In the genomic region with DNA sequence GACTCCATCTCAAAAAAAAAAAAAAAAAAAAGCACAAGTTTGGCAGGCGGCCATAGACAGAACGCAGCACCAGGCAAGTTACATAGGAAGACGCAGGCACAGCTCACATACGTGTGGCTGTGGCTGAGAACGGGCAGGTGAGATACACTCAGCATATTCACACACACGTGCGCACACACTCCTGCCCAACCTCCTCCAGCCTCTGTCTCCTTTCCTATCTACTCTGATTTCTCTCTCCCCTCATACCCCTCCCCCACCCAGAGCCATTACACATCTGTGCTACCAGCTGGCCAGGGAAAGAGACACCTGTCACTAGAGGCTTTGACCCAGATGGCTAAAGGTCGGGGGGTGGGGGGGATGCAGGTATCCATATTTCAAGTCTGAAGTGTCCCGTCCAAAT, we compare ENCODE assay signal across 16 cellular contexts.
"Had no signal": no experiment of that assay in that cellular context is flagged by ENCODE, and none has a peak within 500 bp of the region (broad histone marks: within the 10 kb centered on the region; RNA-seq: fewer than 3 reads in every experiment).

No MANE protein-coding gene starts in this region.

- H3K27me3 ChIP-seq: colonic mucosa, foreskin keratinocyte, tibial nerve, uterus had no signal

- H3K27ac ChIP-seq: colonic mucosa, foreskin keratinocyte, lower lobe of right lung, uterus had no signal

- DNase-seq: activated CD4-positive, alpha-beta T cell treated with anti-CD3 and anti-CD28 coated beads, Interleukin-2, amount 10 ng/mL, durations not matched to agents 7 days and 5 days; activated CD8-positive, alpha-beta memory T cell treated with anti-CD3 and anti-CD28 coated beads, Interleukin-2, amount 50 U/mL, for 4 hours; activated naive CD4-positive, alpha-beta T cell treated with anti-CD3 and anti-CD28 coated beads for 36 hours; activated T-cell treated with anti-CD3 and anti-CD28 coated beads, Interleukin-2, amount 50 U/mL, for 4 hours; anterior cingulate cortex; colonic mucosa; hypothalamus; lower lobe of right lung; stimulated activated CD4-positive, alpha-beta T cell treated with anti-CD3 and anti-CD28 coated beads, Interleukin-2, amount 100 ng/mL, for 24 hours; uterus had no signal

- H3K36me3 ChIP-seq: colonic mucosa, lower lobe of right lung, tibial nerve, uterus had no signal

- H3K4me3 Mint-ChIP-seq: activated CD4-positive, alpha-beta T cell treated with anti-CD3 and anti-CD28 coated beads, Interleukin-2, amount 10 ng/mL, durations not matched to agents 7 days and 5 days; activated naive CD4-positive, alpha-beta T cell treated with anti-CD3 and anti-CD28 coated beads for 36 hours; activated T-cell treated with anti-CD3 and anti-CD28 coated beads, Interleukin-2, amount 50 U/mL, for 4 hours; central memory CD8-positive, alpha-beta T cell; natural killer cell treated with Interleukin-12 subunit alpha and Interleukin-12 subunit beta and Interleukin-15 and Interleukin-18, amount 100 ng/mL, for 72 hours; stimulated activated naive CD8-positive, alpha-beta T cell treated with anti-CD3 and anti-CD28 coated beads, Interleukin-15, Interleukin-2, amounts not matched to agents 100 ng/mL and 50 ng/mL, for 24 hours had no signal

- H3K27ac Mint-ChIP-seq: activated CD4-positive, alpha-beta T cell treated with anti-CD3 and anti-CD28 coated beads, Interleukin-2, amount 10 ng/mL, durations not matched to agents 7 days and 5 days; activated naive CD4-positive, alpha-beta T cell treated with anti-CD3 and anti-CD28 coated beads for 36 hours; natural killer cell treated with Interleukin-12 subunit alpha and Interleukin-12 subunit beta and Interleukin-15 and Interleukin-18, amount 100 ng/mL, for 72 hours; stimulated activated naive CD8-positive, alpha-beta T cell treated with anti-CD3 and anti-CD28 coated beads, Interleukin-15, Interleukin-2, amounts not matched to agents 100 ng/mL and 50 ng/mL, for 24 hours had no signal

- H3K9me3 Mint-ChIP-seq: activated CD4-positive, alpha-beta T cell treated with anti-CD3 and anti-CD28 coated beads, Interleukin-2, amount 10 ng/mL, durations not matched to agents 7 days and 5 days; activated naive CD4-positive, alpha-beta T cell treated with anti-CD3 and anti-CD28 coated beads for 36 hours; activated T-cell treated with anti-CD3 and anti-CD28 coated beads, Interleukin-2, amount 50 U/mL, for 4 hours; central memory CD8-positive, alpha-beta T cell; natural killer cell treated with Interleukin-12 subunit alpha and Interleukin-12 subunit beta and Interleukin-15 and Interleukin-18, amount 100 ng/mL, for 72 hours; stimulated activated naive CD8-positive, alpha-beta T cell treated with anti-CD3 and anti-CD28 coated beads, Interleukin-15, Interleukin-2, amounts not matched to agents 100 ng/mL and 50 ng/mL, for 24 hours had no signal

- H3K4me1 ChIP-seq: colonic mucosa, uterus had no signal

- ATAC-seq: activated CD4-positive, CD25-positive, alpha-beta regulatory T cell treated with anti-CD3 and anti-CD28 coated beads, Interleukin-2, amount 50 U/mL, for 24 hours; activated T-cell treated with anti-CD3 and anti-CD28 coated beads, Interleukin-2, amount 50 U/mL, for 4 hours; lower lobe of right lung; natural killer cell treated with Interleukin-12 subunit alpha and Interleukin-12 subunit beta and Interleukin-15 and Interleukin-18, amount 100 ng/mL, for 72 hours had no signal

- H3K4me3 ChIP-seq: colonic mucosa, lower lobe of right lung, tibial nerve, uterus had no signal

- H3K9me3 ChIP-seq: colonic mucosa, lower lobe of right lung, tibial nerve, uterus had no signal

- H3K27me3 Mint-ChIP-seq: activated CD4-positive, alpha-beta T cell treated with anti-CD3 and anti-CD28 coated beads, Interleukin-2, amount 10 ng/mL, durations not matched to agents 7 days and 5 days; central memory CD8-positive, alpha-beta T cell; stimulated activated naive CD8-positive, alpha-beta T cell treated with anti-CD3 and anti-CD28 coated beads, Interleukin-15, Interleukin-2, amounts not matched to agents 100 ng/mL and 50 ng/mL, for 24 hours had no signal
